In the genomic region with DNA sequence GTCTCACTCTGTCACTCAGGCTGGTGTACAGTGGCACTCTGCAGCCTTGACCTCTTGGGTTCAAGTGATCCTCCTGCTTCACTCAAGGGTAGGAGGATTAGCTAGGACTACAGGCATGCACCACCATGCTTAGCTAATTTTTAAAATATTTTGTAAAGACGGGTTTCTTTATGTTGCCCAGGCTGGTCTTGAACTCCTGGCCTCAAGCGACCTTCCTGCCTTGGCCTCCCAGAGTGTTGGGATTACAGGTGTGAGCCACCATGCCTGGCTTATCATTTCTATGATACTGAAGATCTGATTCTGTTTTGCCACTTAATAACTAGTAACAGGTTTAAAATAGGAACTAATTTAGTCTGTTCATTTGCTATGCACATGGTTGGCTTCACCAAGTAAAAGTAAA, we compare ENCODE assay signal across 4 cellular contexts.
"Had no signal": no experiment of that assay in that cellular context is flagged by ENCODE, and none has a peak within 500 bp of the region (broad histone marks: within the 10 kb centered on the region; RNA-seq: fewer than 3 reads in every experiment).

No MANE protein-coding gene starts in this region.

- H3K27ac Mint-ChIP-seq: GM23338, H9 had no signal

- H3K4me3 Mint-ChIP-seq: GM23338, H9 had no signal

- H3K4me1 Mint-ChIP-seq: GM23338, H9 had no signal

- DNase-seq: H9, HCEC 1CT, IMR-90 had no signal

- ATAC-seq: GM23338 had no signal

- H3K9me3 Mint-ChIP-seq: GM23338, H9 had no signal

- H3K4me3 ChIP-seq: GM23338 had no signal
